8 cellular contexts compared by ENCODE assay signal in genomic region chr14:44961151-44961729, GRCh38. TPM values are rescaled to one million over a fixed set of nuclear protein-coding genes. Genes with fewer than 3 reads are reported as not detected.
DNase-seq lines count a peak whose midpoint lies in the region; ATAC-seq and TF ChIP-seq lines count a peak whose summit lies in the region.

No MANE protein-coding gene starts in this region.

- no peak for TF ChIP-seq POLR2A in suprapubic skin (IDR thresholded peaks at IDR 0.05)

- H3K9me3 ChIP-seq in CD8-positive, alpha-beta memory T cell (ENCODE audit: low read length): peaks cover 4% of the 10 kb centered on the region
- no peaks in the 10 kb centered on the region for H3K9me3 ChIP-seq in PC-9 (ENCODE audit: insufficient read depth, low read depth)
- no peaks in the 10 kb centered on the region for H3K9me3 ChIP-seq in neural progenitor cell (ENCODE audit: low read depth)
- no peaks in the 10 kb centered on the region for H3K9me3 ChIP-seq in suprapubic skin

- H4K20me1 ChIP-seq in PC-9 (ENCODE audit: insufficient read depth) (peaks cover 45% of the 10 kb centered on the region), neural progenitor cell (ENCODE audit: low read depth) (peaks cover 46% of the 10 kb centered on the region)

- peaks cover 4 to 25% (median 17%) of the 10 kb centered on the region in 5 donors for H3K9me3 Mint-ChIP-seq in CD8-positive, alpha-beta memory T cell
- H3K9me3 Mint-ChIP-seq in neural progenitor cell: peaks cover 28% of the 10 kb centered on the region

- POLR2A ChIA-PET in CD8-positive, alpha-beta memory T cell (lab: Charles Lee): interaction anchor here (0.5 to 2.9 kb wide), 7 partner anchors 16 to 292 kb away, joined by 3 to 31 read pairs (median 4); partner anchors contain the start of genes FANCM, FKBP3 and MIS18BP1
- POLR2A ChIA-PET in PC-9 (lab: Charles Lee; ENCODE audit: unreplicated experiment): interaction anchor here (0.5 to 1.0 kb wide), 6 partner anchors 14 to 618 kb away, joined by 3 to 11 read pairs (median 4); partner anchors contain the start of genes FKBP3 and PRPF39

- H2AFZ ChIP-seq in PC-9 (peak overlapping the region; percentile 93), neural progenitor cell (replicated peaks) (peak overlapping the region; percentile 68)

- H3K36me3 ChIP-seq in CD8-positive, alpha-beta memory T cell (ENCODE audit: insufficient read depth, low read length): no peaks in the 10 kb centered on the region
- no peaks in the 10 kb centered on the region for H3K36me3 ChIP-seq in PC-9 (ENCODE audit: low read depth)
- no peaks in the 10 kb centered on the region for H3K36me3 ChIP-seq in neural progenitor cell
- no peaks in the 10 kb centered on the region for H3K36me3 ChIP-seq in suprapubic skin

- ATAC-seq in GM19438 (IDR thresholded peaks at IDR 0.05; ENCODE audit: low read depth, unreplicated experiment): peak; percentile 27
- peak; percentile 9 for ATAC-seq in HG03521 (IDR thresholded peaks at IDR 0.05; ENCODE audit: unreplicated experiment)

- no peaks in the 10 kb centered on the region for H3K27me3 Mint-ChIP-seq in CD8-positive, alpha-beta memory T cell
- H3K27me3 Mint-ChIP-seq in neural progenitor cell (ENCODE audit: insufficient read depth, low read depth): no peaks in the 10 kb centered on the region

- H3K4me1 Mint-ChIP-seq in CD8-positive, alpha-beta memory T cell: peaks cover 4 to 70% (median 59%) of the 10 kb centered on the region in 3 donors
- H3K4me1 Mint-ChIP-seq in neural progenitor cell: peaks cover 26% of the 10 kb centered on the region

- H3K4me3 ChIP-seq in CD8-positive, alpha-beta memory T cell (ENCODE audit: low read length): peak overlapping the region; percentile 90
- H3K4me3 ChIP-seq in PC-9 (peak overlapping the region; percentile 65), neural progenitor cell (peak overlapping the region; percentile 78), suprapubic skin (peak overlapping the region; percentile 96)

- intact Hi-C loops in PC-9 (cut with micrococcal nuclease; ENCODE audit: unreplicated experiment): loop anchor here (1.0 to 5.0 kb wide), 3 partner anchors 64 to 291 kb away; partner anchors contain the start of genes MIS18BP1 and PRPF39

- TSS peak; percentile 72 for BruUV-seq in PC-9 (replicated peaks; lab: Mats Ljungman, UMichigan)

- peaks cover 93% of the 10 kb centered on the region for H3K79me2 ChIP-seq in PC-9 (ENCODE audit: low read depth)
- H3K79me2 ChIP-seq in neural progenitor cell (ENCODE audit: low read depth): peaks cover 92% of the 10 kb centered on the region

- peaks cover 4 to 17% (median 16%) of the 10 kb centered on the region in 3 donors for H3K36me3 Mint-ChIP-seq in CD8-positive, alpha-beta memory T cell
- peaks cover 14% of the 10 kb centered on the region for H3K36me3 Mint-ChIP-seq in neural progenitor cell

- H3K9ac ChIP-seq in neural progenitor cell: peak overlapping the region; percentile 67

- H3K27me3 ChIP-seq in CD8-positive, alpha-beta memory T cell (ENCODE audit: insufficient read depth, low read length, poor library complexity, severe bottlenecking): no peaks in the 10 kb centered on the region
- no peaks in the 10 kb centered on the region for H3K27me3 ChIP-seq in PC-9 (ENCODE audit: insufficient read depth, low read depth)
- H3K27me3 ChIP-seq in neural progenitor cell: no peaks in the 10 kb centered on the region
- no peaks in the 10 kb centered on the region for H3K27me3 ChIP-seq in suprapubic skin

- TF ChIP-seq EP300 in suprapubic skin (IDR thresholded peaks at IDR 0.05): no peak

- DNase-seq in CD8-positive, alpha-beta memory T cell: peak; percentile 48 to 77 (median 66)
- DNase-seq in PC-9 (peak; percentile 42 to 43), fibroblast of the conjunctiva (ENCODE audit: low read depth) (peak; percentile 38), neural progenitor cell (ENCODE audit: low spot score) (peak; percentile 73), suprapubic skin (ENCODE audit: low spot score in 2 of 2) (peak in 1 of 2 donors; percentile 80)
- peak; percentile 21 to 43 for DNase-seq in activated T-helper 1 cell treated with anti-CD3 and anti-CD28 coated beads, Interleukin-2, amount 50 U/mL, for 16 hours (ENCODE audit: low read depth in 1 of 2, low spot score in 1 of 2)

- TF ChIP-seq CTCF in PC-9 (conservative IDR thresholded peaks at IDR 0.05) (no peak), neural progenitor cell (IDR thresholded peaks at IDR 0.05) (no peak), suprapubic skin (IDR thresholded peaks at IDR 0.05) (no peak)

- H3K4me2 ChIP-seq in PC-9 (peak overlapping the region; percentile 82), neural progenitor cell (peak overlapping the region; percentile 82)

- CTCF ChIA-PET in CD8-positive, alpha-beta memory T cell (lab: Charles Lee): interaction anchor here (0.9 to 3.3 kb wide), 7 partner anchors 9 to 292 kb away, joined by 3 to 15 read pairs (median 4); partner anchors contain the start of genes FANCM, FKBP3 and MIS18BP1
- CTCF ChIA-PET in PC-9 (lab: Charles Lee): no interaction called here

- H3K27ac ChIP-seq in CD8-positive, alpha-beta memory T cell (ENCODE audit: low read depth, low read length): peak overlapping the region; percentile 97
- H3K27ac ChIP-seq in PC-9 (peak overlapping the region; percentile 69), neural progenitor cell (peak overlapping the region; percentile 43), suprapubic skin (peak overlapping the region; percentile 95)

- under 1% methylated on average over 21 of the region's 21 CpGs for WGBS in suprapubic skin

- H3K4me1 ChIP-seq in CD8-positive, alpha-beta memory T cell (ENCODE audit: insufficient read depth, low read length): peaks cover 68% of the 10 kb centered on the region
- H3K4me1 ChIP-seq in PC-9 (replicated peaks; ENCODE audit: insufficient read depth): peaks cover 32% of the 10 kb centered on the region
- H3K4me1 ChIP-seq in neural progenitor cell: peaks cover 7% of the 10 kb centered on the region
- H3K4me1 ChIP-seq in suprapubic skin: peaks cover 74% of the 10 kb centered on the region

- H3K27ac Mint-ChIP-seq in CD8-positive, alpha-beta memory T cell: no peak overlapping the region
- no peak overlapping the region for H3K27ac Mint-ChIP-seq in neural progenitor cell

- no peak overlapping the region for H3K4me3 Mint-ChIP-seq in CD8-positive, alpha-beta memory T cell
- H3K4me3 Mint-ChIP-seq in neural progenitor cell: no peak overlapping the region

- H3K9me2 ChIP-seq in PC-9 (ENCODE audit: insufficient read depth): no peaks in the 10 kb centered on the region

- H3F3A ChIP-seq in PC-9 (ENCODE audit: insufficient read depth, low read depth) (peaks cover 10% of the 10 kb centered on the region; the same call in 1 of the 2 replicates), neural progenitor cell (ENCODE audit: low read depth) (peaks cover 20% of the 10 kb centered on the region)

RNA-seq across cellular contexts. Expression of gene KLHL28, which starts 0.5 kb away (rescaled TPM):
- 10 to 100 TPM; 12.3 to 13.4 TPM for total RNA-seq in CD8-positive, alpha-beta memory T cell
- polyA plus RNA-seq in CD8-positive, alpha-beta memory T cell: 45.3 TPM
- total RNA-seq in PC-9 (2021): 10.3 and 10.5 TPM in 2 replicates
- 14.8 and 21.8 TPM in 2 replicates for total RNA-seq in neural progenitor cell (ENCODE audit: low replicate concordance)
- total RNA-seq in suprapubic skin: 10 to 100 TPM; 13.7 to 23.5 (median 16.2) TPM

RNA-seq across cellular contexts. Expression of gene TOGARAM1, which starts 0.8 kb away (rescaled TPM):
- 1 to 10 TPM; 7.2 to 7.5 TPM for total RNA-seq in CD8-positive, alpha-beta memory T cell
- polyA plus RNA-seq in CD8-positive, alpha-beta memory T cell: 11.4 TPM
- total RNA-seq in PC-9 (2021): 9.2 and 12.9 TPM in 2 replicates
- total RNA-seq in neural progenitor cell (ENCODE audit: low replicate concordance): 16.2 and 23.1 TPM in 2 replicates
- 10 to 100 TPM; 12.5 to 24.3 (median 14.2) TPM for total RNA-seq in suprapubic skin

Comparison
In these comparisons a context has a peak if more than half of its experiments do, and no peak if none do; other contexts are left out.
1. H3K27ac ChIP-seq: peak in every context shown above with its lines; median percentile 97 in CD8-positive, alpha-beta memory T cell; 95 in suprapubic skin; 69 in PC-9; 43 in neural progenitor cell.